Comparison of ENCODE assay signal across 10 cellular contexts in genomic region chr17:75392559-75392958, GRCh38. TPM values are rescaled to one million over a fixed set of nuclear protein-coding genes. Genes with fewer than 3 reads are reported as not detected.
A peak's percentile ranks its signal among the peaks of the same experiment; 100 is the strongest.
DNase-seq lines count a peak whose midpoint lies in the region; ATAC-seq and TF ChIP-seq lines count a peak whose summit lies in the region.
"Had no signal": no experiment of that assay in that cellular context is flagged by ENCODE, and none has a peak within 500 bp of the region (broad histone marks: within the 10 kb centered on the region; RNA-seq: fewer than 3 reads in every experiment).

No MANE protein-coding gene starts in this region.

- H4K20me1 ChIP-seq in hepatocyte (ENCODE audit: insufficient read depth, poor library complexity, severe bottlenecking) (peaks cover 27% of the 10 kb centered on the region), smooth muscle cell (ENCODE audit: low read depth) (peaks cover 35% of the 10 kb centered on the region)

- H3K9me3 ChIP-seq in hepatocyte (ENCODE audit: low read depth) (no peaks in the 10 kb centered on the region), smooth muscle cell (replicated peaks; ENCODE audit: low read depth) (no peaks in the 10 kb centered on the region)
- H3K9me3 ChIP-seq: BE2C had no signal

- no peak overlapping the region for H2AFZ ChIP-seq in hepatocyte
- no peak overlapping the region for H2AFZ ChIP-seq in smooth muscle cell (ENCODE audit: low read depth)

- H3F3A ChIP-seq in smooth muscle cell (ENCODE audit: low read depth), result peaks cover 10% of the 10 kb centered on the region

- H3K4me3 Mint-ChIP-seq in activated CD4-positive, alpha-beta T cell treated with anti-CD3 and anti-CD28 coated beads, Interleukin-2, amount 10 ng/mL, durations not matched to agents 24 days and 14 days, result peak overlapping the region; percentile 59
- peak overlapping the region; percentile 96 for H3K4me3 Mint-ChIP-seq in activated T-helper 17 cell treated with anti-CD3 and anti-CD28 coated beads, Interleukin-2, amount 50 U/mL, for 72 hours

- ATAC-seq in activated T-helper 17 cell treated with anti-CD3 and anti-CD28 coated beads, Interleukin-2, amount 50 U/mL, for 72 hours (replicated peaks), result no peak
- ATAC-seq in HG02571 (IDR thresholded peaks at IDR 0.05; ENCODE audit: unreplicated experiment) (no peak), HG02588 (IDR thresholded peaks at IDR 0.05; ENCODE audit: unreplicated experiment) (no peak), HG02981 (IDR thresholded peaks at IDR 0.05; ENCODE audit: unreplicated experiment) (no peak)

- peak overlapping the region; percentile 76 for H3K4me3 ChIP-seq in hepatocyte
- peak overlapping the region; percentile 68 for H3K4me3 ChIP-seq in smooth muscle cell

- no peaks in the 10 kb centered on the region for H3K9me3 Mint-ChIP-seq in activated CD4-positive, alpha-beta T cell treated with anti-CD3 and anti-CD28 coated beads, Interleukin-2, amount 10 ng/mL, durations not matched to agents 24 days and 14 days
- no peaks in the 10 kb centered on the region for H3K9me3 Mint-ChIP-seq in activated T-helper 17 cell treated with anti-CD3 and anti-CD28 coated beads, Interleukin-2, amount 50 U/mL, for 72 hours

- H3K9me2 ChIP-seq in hepatocyte (replicated peaks; ENCODE audit: insufficient read depth), result no peaks in the 10 kb centered on the region

- H3K9ac ChIP-seq in smooth muscle cell (ENCODE audit: low read depth), result peak overlapping the region; percentile 42

- H3K27ac Mint-ChIP-seq in activated CD4-positive, alpha-beta T cell treated with anti-CD3 and anti-CD28 coated beads, Interleukin-2, amount 10 ng/mL, durations not matched to agents 24 days and 14 days, result peak overlapping the region; percentile 48
- peak overlapping the region; percentile 87 for H3K27ac Mint-ChIP-seq in activated T-helper 17 cell treated with anti-CD3 and anti-CD28 coated beads, Interleukin-2, amount 50 U/mL, for 72 hours

- H3K79me2 ChIP-seq in hepatocyte, result peaks cover 93% of the 10 kb centered on the region
- H3K79me2 ChIP-seq in smooth muscle cell (ENCODE audit: low read depth), result peaks cover 92% of the 10 kb centered on the region

- H3K36me3 ChIP-seq in hepatocyte (replicated peaks; ENCODE audit: insufficient read depth, low read depth), result no peaks in the 10 kb centered on the region
- H3K36me3 ChIP-seq in smooth muscle cell (ENCODE audit: low read depth), result no peaks in the 10 kb centered on the region

- peaks cover 37% of the 10 kb centered on the region for H3K4me1 ChIP-seq in hepatocyte (ENCODE audit: insufficient read depth)
- H3K4me1 ChIP-seq in smooth muscle cell (ENCODE audit: low read depth), result peaks cover 27% of the 10 kb centered on the region

- no peak for DNase-seq in activated CD4-positive, alpha-beta T cell treated with anti-CD3 and anti-CD28 coated beads, Interleukin-2, amount 10 ng/mL, durations not matched to agents 24 days and 14 days
- DNase-seq in activated CD4-positive, alpha-beta T cell treated with anti-CD3 and anti-CD28 coated beads, Interleukin-2, amount 50 U/mL, for 48 hours, result no peak
- no peak for DNase-seq in hepatocyte (ENCODE audit: low spot score)
- DNase-seq in smooth muscle cell (lab: John Stamatoyannopoulos, UW; ENCODE audit: unreplicated experiment), result no peak
- DNase-seq: anterior cingulate cortex, BE2C had no signal

- TF ChIP-seq CTCF in hepatocyte (IDR thresholded peaks at IDR 0.05; ENCODE audit: poor library complexity) (no peak), smooth muscle cell (IDR thresholded peaks at IDR 0.05; ENCODE audit: borderline replicate concordance, insufficient read depth, poor library complexity, severe bottlenecking) (no peak)

- H3K27me3 ChIP-seq in hepatocyte, result no peaks in the 10 kb centered on the region
- no peaks in the 10 kb centered on the region for H3K27me3 ChIP-seq in smooth muscle cell (ENCODE audit: low read depth)
- H3K27me3 ChIP-seq: BE2C had no signal

- peaks cover 36% of the 10 kb centered on the region for H3K36me3 Mint-ChIP-seq in activated CD4-positive, alpha-beta T cell treated with anti-CD3 and anti-CD28 coated beads, Interleukin-2, amount 10 ng/mL, durations not matched to agents 24 days and 14 days (ENCODE audit: low read depth)
- H3K36me3 Mint-ChIP-seq in activated T-helper 17 cell treated with anti-CD3 and anti-CD28 coated beads, Interleukin-2, amount 50 U/mL, for 72 hours (ENCODE audit: low read depth), result peaks cover 92% of the 10 kb centered on the region

- H3K27me3 Mint-ChIP-seq in activated CD4-positive, alpha-beta T cell treated with anti-CD3 and anti-CD28 coated beads, Interleukin-2, amount 10 ng/mL, durations not matched to agents 24 days and 14 days, result no peaks in the 10 kb centered on the region
- no peaks in the 10 kb centered on the region for H3K27me3 Mint-ChIP-seq in activated T-helper 17 cell treated with anti-CD3 and anti-CD28 coated beads, Interleukin-2, amount 50 U/mL, for 72 hours

- H3K27ac ChIP-seq in hepatocyte, result peak overlapping the region; percentile 84
- H3K27ac ChIP-seq in smooth muscle cell (ENCODE audit: low read depth), result peak overlapping the region; percentile 71

- H3K4me2 ChIP-seq in hepatocyte, result peak overlapping the region; percentile 91
- peak overlapping the region; percentile 87 for H3K4me2 ChIP-seq in smooth muscle cell

- H3K4me1 Mint-ChIP-seq in activated CD4-positive, alpha-beta T cell treated with anti-CD3 and anti-CD28 coated beads, Interleukin-2, amount 10 ng/mL, durations not matched to agents 24 days and 14 days, result peaks cover 68% of the 10 kb centered on the region
- H3K4me1 Mint-ChIP-seq in activated T-helper 17 cell treated with anti-CD3 and anti-CD28 coated beads, Interleukin-2, amount 50 U/mL, for 72 hours, result peaks cover 59% of the 10 kb centered on the region

- intact Hi-C loops in activated CD4-positive, alpha-beta T cell treated with anti-CD3 and anti-CD28 coated beads, Interleukin-2, amount 10 ng/mL, durations not matched to agents 24 days and 14 days (cut with micrococcal nuclease), result no loop called here

- WGBS in hepatocyte (ENCODE audit: low lambda C conversion rate, missing lambda C conversion rate), result 20% methylated on average over 3 of the region's 3 CpGs
- 49% methylated on average over 3 of the region's 3 CpGs for WGBS in smooth muscle cell (ENCODE audit: low lambda C conversion rate)

RNA-seq across cellular contexts. Expression of gene GRB2, which starts 12.9 kb away (rescaled TPM):
- total RNA-seq in activated CD4-positive, alpha-beta T cell treated with anti-CD3 and anti-CD28 coated beads, Interleukin-2, amount 10 ng/mL, durations not matched to agents 24 days and 14 days, result 172 and 182 TPM in 2 replicates
- 100 to 1,000 TPM; 141 to 163 TPM for total RNA-seq in activated T-helper 17 cell treated with anti-CD3 and anti-CD28 coated beads, Interleukin-2, amount 50 U/mL, for 72 hours
- total RNA-seq in hepatocyte (90.6 and 101 TPM in 2 replicates), smooth muscle cell (62.4 and 76.5 TPM in 2 replicates)
- polyA plus RNA-seq in hepatocyte (82.7 and 86.7 TPM in 2 replicates), smooth muscle cell (80.1 and 83.2 TPM in 2 replicates)
